ENCODE assay signal across 10 cellular contexts in the genomic region with DNA sequence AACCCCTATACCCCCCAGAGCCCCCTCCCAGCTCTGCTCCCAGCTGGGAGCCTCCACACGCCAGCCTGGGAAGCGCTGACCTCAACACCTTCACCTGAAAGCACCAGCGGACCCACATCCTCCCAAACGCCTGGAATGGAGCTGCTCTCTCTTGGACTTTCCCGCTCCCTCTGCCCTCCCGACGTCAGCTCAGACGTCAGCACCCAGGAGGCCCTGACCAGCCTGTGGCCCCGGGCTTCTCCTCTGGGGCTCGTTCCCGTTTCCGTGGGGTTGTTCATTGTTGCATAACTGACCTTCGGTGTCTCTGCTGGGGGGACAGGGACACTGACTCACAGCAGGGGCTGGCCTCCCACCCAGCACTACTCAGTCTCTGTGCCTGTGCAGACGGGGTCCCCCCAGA. TPM values are rescaled to one million over a fixed set of nuclear protein-coding genes. Genes with fewer than 3 reads are reported as not detected.
A peak's percentile ranks its signal among the peaks of the same experiment; 100 is the strongest.
DNase-seq lines count a peak whose midpoint lies in the region; ATAC-seq and TF ChIP-seq lines count a peak whose summit lies in the region.
"Had no signal": no experiment of that assay in that cellular context is flagged by ENCODE, and none has a peak within 500 bp of the region (broad histone marks: within the 10 kb centered on the region; RNA-seq: fewer than 3 reads in every experiment).

No MANE protein-coding gene starts in this region.

- peaks cover 6% of the 10 kb centered on the region for H3K36me3 Mint-ChIP-seq in mesothelial cell of epicardium

- ATAC-seq in left cardiac atrium (peak; percentile 51 to 58), GM19324 (IDR thresholded peaks at IDR 0.05; ENCODE audit: low FRiP score, unreplicated experiment) (no peak), GM19328 (IDR thresholded peaks at IDR 0.05; ENCODE audit: unreplicated experiment) (no peak)

- H3K27me3 Mint-ChIP-seq in mesothelial cell of epicardium (ENCODE audit: low read depth) = no peaks in the 10 kb centered on the region

- no peak for TF ChIP-seq CTCF in mesothelial cell of epicardium (IDR thresholded peaks at IDR 0.05; ENCODE audit: unreplicated experiment)

- H3K27ac Mint-ChIP-seq in mesothelial cell of epicardium = no peak overlapping the region

- intact Hi-C loops in left cardiac atrium (cut with DNase I) = no loop called here
- intact Hi-C loops in posterior vena cava (cut with DNase I) = loop anchor here in 1 of 2 donors (10.0 kb wide), 1 partner anchor 165 kb away; no protein-coding TSS in a partner anchor

- in situ Hi-C loops in GM18951 (cut with MboI; ENCODE audit: low sequenced_read_pairs, unreplicated experiment) = no loop called here

- no peaks in the 10 kb centered on the region for H3K4me1 Mint-ChIP-seq in mesothelial cell of epicardium

- no peaks in the 10 kb centered on the region for H3K9me3 Mint-ChIP-seq in mesothelial cell of epicardium

- no peak overlapping the region for H3K4me3 Mint-ChIP-seq in mesothelial cell of epicardium

- peak; percentile 6 for TF ChIP-seq POLR2A in GM18951 (IDR thresholded peaks at IDR 0.05; ENCODE audit: extremely low read depth, insufficient read depth, insufficient read length)

- DNase-seq in SKM-1 (lab: John Stamatoyannopoulos, UW; ENCODE audit: unreplicated experiment) (peak; percentile 13), left cardiac atrium (peak; percentile 64), posterior vena cava (ENCODE audit: low spot score) (peak; percentile 93), NCI-H748 (lab: John Stamatoyannopoulos, UW; ENCODE audit: unreplicated experiment) (no peak), mesothelial cell of epicardium (ENCODE audit: low spot score in 2 of 2, unreplicated experiment in 2 of 2) (no peak)
- DNase-seq: NCI-H2029 had no signal

RNA-seq across cellular contexts. Expression of a gene that starts 35.0 kb away (rescaled TPM):
- total RNA-seq in left cardiac atrium (under 1 TPM in 1 of 2 donors, not detected in 1; 0.06 TPM), posterior vena cava (under 1 TPM; 0.10 to 0.19 TPM), mesothelial cell of epicardium (0.04 to 0.07 TPM in 2 of 3 replicates, not detected in the other)
- total RNA-seq: cardiac muscle cell had no signal

RNA-seq across cellular contexts. Expression of a gene that starts 43.5 kb away (rescaled TPM):
- total RNA-seq in left cardiac atrium (10 to 100 TPM; 17.5 to 22.7 TPM), posterior vena cava (10 to 100 TPM; 30.8 to 36.9 TPM), mesothelial cell of epicardium (73.9 to 76.8 TPM (median 74.8 TPM) in 3 replicates)

Comparison
In these comparisons a context has a peak if more than half of its experiments do, and no peak if none do; other contexts are left out.
1. DNase-seq: peak in SKM-1 (single experiment), left cardiac atrium (single experiment) and posterior vena cava (single experiment); none in NCI-H748 (single experiment) and mesothelial cell of epicardium (0 of 2).
2. ATAC-seq: peak in left cardiac atrium (2 of 2); none in GM19324 (single experiment) and GM19328 (single experiment).